Comparison of ENCODE assay signal across 8 cellular contexts in the genomic region with DNA sequence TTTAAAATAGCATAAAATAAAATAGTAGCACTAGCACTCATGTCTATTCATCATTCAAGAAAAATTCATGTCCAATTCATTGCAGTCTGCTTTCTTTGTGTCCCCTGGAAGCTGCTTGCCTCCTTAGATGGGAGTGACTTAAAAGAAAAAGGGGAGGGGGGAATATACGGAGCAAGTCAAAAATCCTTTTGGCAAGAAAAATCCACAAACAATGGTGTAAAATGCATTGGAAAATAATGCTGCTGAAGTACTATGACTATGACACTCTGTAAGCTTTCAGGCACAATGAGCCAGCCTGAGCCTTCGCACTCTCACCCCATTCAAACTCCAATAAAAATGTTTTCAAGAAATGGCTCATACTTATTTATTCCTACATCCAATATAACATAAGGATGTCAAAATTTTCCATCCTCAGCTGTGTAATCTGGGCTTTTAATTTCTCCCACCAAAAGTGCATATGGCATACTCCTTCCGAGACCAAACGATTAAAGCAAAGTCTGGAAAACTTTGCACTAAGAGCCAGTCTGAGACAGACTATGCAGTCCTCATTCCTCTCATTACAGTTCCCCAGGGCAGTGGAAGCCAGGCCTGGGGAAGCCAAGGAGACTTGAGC. TPM values are rescaled to one million over a fixed set of nuclear protein-coding genes. Genes with fewer than 3 reads are reported as not detected.
DNase-seq lines count a peak whose midpoint lies in the region; ATAC-seq and TF ChIP-seq lines count a peak whose summit lies in the region.

No MANE protein-coding gene starts in this region.

- TF ChIP-seq CTCF in AG04450 (IDR thresholded peaks at IDR 0.05; ENCODE audit: low read depth, low read length): no peak
- TF ChIP-seq CTCF in LNCaP clone FGC (IDR thresholded peaks at IDR 0.05; ENCODE audit: control insufficient read depth, extremely low read depth, insufficient read depth): no peak
- TF ChIP-seq CTCF in choroid plexus epithelial cell (conservative IDR thresholded peaks at IDR 0.05; ENCODE audit: low read depth, low read length): no peak
- no peak for TF ChIP-seq CTCF in lower lobe of right lung (IDR thresholded peaks at IDR 0.05)
- TF ChIP-seq CTCF in upper lobe of right lung (IDR thresholded peaks at IDR 0.05): no peak

- CTCF ChIA-PET in AG04450 (lab: Charles Lee): interaction anchor here (0.5 to 4.3 kb wide), 5 partner anchors 11 to 264 kb away, joined by 3 to 37 read pairs (median 5); no protein-coding TSS in a partner anchor

- peak overlapping the region; percentile 49 for H3K27ac ChIP-seq in AG04450 (ENCODE audit: low read depth, low read length)
- peak overlapping the region; percentile 93 for H3K27ac ChIP-seq in lower lobe of right lung
- H3K27ac ChIP-seq in upper lobe of right lung: peak overlapping the region; percentile 94

- ATAC-seq in lower lobe of right lung: peak in 1 of 2 donors; percentile 9
- no peak for ATAC-seq in upper lobe of right lung

- H3K4me3 ChIP-seq in AG04450 (ENCODE audit: low read depth, low read length) (peak overlapping the region; percentile 89), LNCaP clone FGC (ENCODE audit: low read depth, low read length) (peak overlapping the region; percentile 85), choroid plexus epithelial cell (ENCODE audit: low read depth, low read length) (peak overlapping the region; percentile 74), lower lobe of right lung (peak overlapping the region; percentile 67), upper lobe of right lung (peak overlapping the region; percentile 73)

- intact Hi-C loops in lower lobe of right lung (cut with DNase I) (no loop called here), upper lobe of right lung (cut with DNase I) (no loop called here)

- H3K36me3 ChIP-seq in lower lobe of right lung: no peaks in the 10 kb centered on the region
- no peaks in the 10 kb centered on the region for H3K36me3 ChIP-seq in upper lobe of right lung

- H3K4me1 ChIP-seq in lower lobe of right lung: peaks cover 56% of the 10 kb centered on the region
- H3K4me1 ChIP-seq in upper lobe of right lung: peaks cover 30% of the 10 kb centered on the region

- H3K9me3 ChIP-seq in AG04450 (ENCODE audit: control insufficient read depth, insufficient read depth, low read length) (no peaks in the 10 kb centered on the region), lower lobe of right lung (no peaks in the 10 kb centered on the region), upper lobe of right lung (no peaks in the 10 kb centered on the region)

- no peak for DNase-seq in AG04450 (ENCODE audit: low read depth, low spot score)
- peak; percentile 35 for DNase-seq in LNCaP clone FGC (ENCODE audit: low read depth)
- peak; percentile 60 for DNase-seq in choroid plexus epithelial cell (ENCODE audit: low read depth)
- no peak for DNase-seq in lower lobe of right lung
- DNase-seq in upper lobe of right lung: no peak
- DNase-seq in OCI-M1 (lab: John Stamatoyannopoulos, UW): no peak
- DNase-seq in cerebellar nuclear complex (lab: John Stamatoyannopoulos, UW): no peak
- DNase-seq in NCI-H1105 treated with DMSO at 0.1 percent for 48 hours (lab: John Stamatoyannopoulos, UW): no peak

- POLR2A ChIA-PET in AG04450 (lab: Yijun Ruan, JAX): interaction anchor here (0.6 to 1.2 kb wide), 6 partner anchors 21 to 537 kb away, joined by 3 to 11 read pairs (median 4); a partner anchor contains a TSS

- H3K27me3 ChIP-seq in AG04450 (ENCODE audit: control insufficient read depth, insufficient read depth, low read length) (no peaks in the 10 kb centered on the region), lower lobe of right lung (ENCODE audit: low read depth) (no peaks in the 10 kb centered on the region), upper lobe of right lung (no peaks in the 10 kb centered on the region)

RNA-seq across cellular contexts. Expression of a gene that starts 0.8 kb away (rescaled TPM):
- 7.2 and 10.9 TPM in 2 replicates for polyA plus RNA-seq in AG04450 (2011; rRNA removed)
- polyA minus RNA-seq in AG04450 (2011; rRNA and poly(A)+ RNA removed): 17.2 and 31.1 TPM in 2 replicates
- 127 TPM for total RNA-seq in lower lobe of right lung
- total RNA-seq in upper lobe of right lung: 194 TPM

Comparison
In these comparisons a context has a peak if more than half of its experiments do, and no peak if none do; other contexts are left out.
1. DNase-seq: peak in LNCaP clone FGC (single experiment) and choroid plexus epithelial cell (single experiment); none in AG04450 (single experiment), lower lobe of right lung (single experiment), upper lobe of right lung (single experiment), OCI-M1 (single experiment), cerebellar nuclear complex (0 of 2) and NCI-H1105 treated with DMSO at 0.1 percent for 48 hours (single experiment).
2. Peak in every context shown above with its lines, with median percentiles within 50 percentile points of each other: H3K27ac ChIP-seq and H3K4me3 ChIP-seq.